Comparison of ENCODE assay signal across 8 cellular contexts in the genomic region with DNA sequence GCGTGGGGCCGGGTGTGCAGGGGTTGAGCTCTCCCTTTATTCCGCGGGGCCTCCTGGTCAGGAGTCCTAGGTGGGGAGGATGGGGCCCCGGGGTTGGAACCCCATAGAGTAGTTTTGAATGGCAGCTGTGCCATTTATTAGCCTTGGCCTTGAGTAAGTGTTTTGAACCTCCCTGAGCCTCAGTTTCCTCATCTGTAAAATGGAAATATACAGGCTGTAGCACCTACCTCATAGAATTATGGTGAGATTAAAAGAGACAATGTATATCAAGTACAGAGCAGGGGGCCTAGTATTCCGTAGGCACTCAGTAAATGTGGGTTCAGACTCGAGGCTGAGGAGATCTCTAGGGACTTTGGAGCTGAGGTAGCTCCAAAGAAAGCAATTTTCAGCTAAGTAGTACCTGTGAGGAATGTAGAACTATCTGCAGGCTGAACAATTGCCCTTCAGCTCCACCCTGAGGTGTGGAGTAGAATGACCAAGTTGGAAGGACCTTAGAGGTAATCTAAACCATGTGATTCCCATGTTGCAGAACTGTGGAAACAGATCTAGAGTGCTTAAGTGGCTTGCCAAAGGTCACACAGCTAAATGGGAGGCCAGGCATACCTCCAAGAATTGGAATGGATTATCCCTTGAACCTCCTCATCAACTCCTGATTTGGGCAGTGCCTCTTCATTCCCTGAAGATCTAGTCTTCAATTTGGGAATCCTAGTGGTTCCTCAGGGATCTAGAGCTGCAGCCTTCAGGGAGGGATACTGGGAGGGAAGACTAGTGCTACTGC. TPM values are rescaled to one million over a fixed set of nuclear protein-coding genes. Genes with fewer than 3 reads are reported as not detected.
A peak's percentile ranks its signal among the peaks of the same experiment; 100 is the strongest.
DNase-seq lines count a peak whose midpoint lies in the region; ATAC-seq and TF ChIP-seq lines count a peak whose summit lies in the region.

No MANE protein-coding gene starts in this region.

- H3K9me3 ChIP-seq in H9 (ENCODE audit: control insufficient read depth, low read depth, low read length): no peaks in the 10 kb centered on the region
- H3K9me3 ChIP-seq in SK-N-SH: no peaks in the 10 kb centered on the region
- H3K9me3 ChIP-seq in left lung: no peaks in the 10 kb centered on the region
- H3K9me3 ChIP-seq in subcutaneous abdominal adipose tissue (ENCODE audit: control insufficient read depth in 5 of 5, low read length in 5 of 5): no peaks in the 10 kb centered on the region

- H4K20me1 ChIP-seq in H9 (ENCODE audit: control insufficient read depth, insufficient read depth, insufficient read length) (no peaks in the 10 kb centered on the region), SK-N-SH (ENCODE audit: insufficient read depth) (no peaks in the 10 kb centered on the region)

- no peak overlapping the region for H3K56ac ChIP-seq in H9 (ENCODE audit: insufficient read length, low read depth, low read length)

- no peaks in the 10 kb centered on the region for H3K27me3 ChIP-seq in H9 (ENCODE audit: insufficient read depth, low read length)
- H3K27me3 ChIP-seq in SK-N-SH (ENCODE audit: insufficient read depth): no peaks in the 10 kb centered on the region
- no peaks in the 10 kb centered on the region for H3K27me3 ChIP-seq in left lung
- H3K27me3 ChIP-seq in subcutaneous abdominal adipose tissue (ENCODE audit: control insufficient read depth in 5 of 5, insufficient read depth in 4 of 5, low read length in 5 of 5): no peaks in the 10 kb centered on the region

- H2BK12ac ChIP-seq in H9 (ENCODE audit: insufficient read length, low read depth, low read length): no peak overlapping the region

- H3K36me3 Mint-ChIP-seq in H9 (ENCODE audit: insufficient read depth in 1 of 3, low read depth in 3 of 3): peaks cover 0 to 5% (median 0%) of the 10 kb centered on the region in 3 experiments; a peak in 2 of 7 replicates
- H3K36me3 Mint-ChIP-seq in central memory CD8-positive, alpha-beta T cell (ENCODE audit: insufficient read depth): peaks cover 1% of the 10 kb centered on the region

- no peak overlapping the region for H2BK120ac ChIP-seq in H9 (ENCODE audit: low read depth, low read length, poor library complexity, severe bottlenecking)

- CTCF ChIA-PET in SK-N-SH (lab: Yijun Ruan, JAX): interaction anchor here (0.6 to 3.7 kb wide), 17 partner anchors 8 to 264 kb away, joined by 3 to 34 read pairs (median 5); a partner anchor contains a TSS

- H3K4me3 ChIP-seq in SK-N-SH (ENCODE audit: low read depth in 2 of 2, low read length in 1 of 2) (peak overlapping the region; percentile 70 to 83), left lung (peak overlapping the region; percentile 66 to 76), subcutaneous abdominal adipose tissue (ENCODE audit: low read depth in 1 of 5, low read length in 5 of 5) (peak overlapping the region; percentile 23 to 92 (median 86))

- POLR2A ChIA-PET in SK-N-SH (lab: Yijun Ruan, JAX): interaction anchor here (1.2 kb wide), 1 partner anchor 32 kb away, joined by 5 read pairs; no protein-coding TSS in a partner anchor

- H3K4me3 Mint-ChIP-seq in H9: peak overlapping the region; percentile 86 to 98
- peak overlapping the region; percentile 99 for H3K4me3 Mint-ChIP-seq in central memory CD8-positive, alpha-beta T cell

- H2AFZ ChIP-seq in H9 (ENCODE audit: low read length): no peak overlapping the region
- peak overlapping the region; percentile 97 for H2AFZ ChIP-seq in SK-N-SH (ENCODE audit: low read depth)

- H3K23ac ChIP-seq in H9 (ENCODE audit: insufficient read length, low read depth, low read length): no peak overlapping the region

- H3K4me1 Mint-ChIP-seq in H9: peaks cover 14 to 17% of the 10 kb centered on the region in 2 experiments
- H3K4me1 Mint-ChIP-seq in central memory CD8-positive, alpha-beta T cell: peaks cover 24% of the 10 kb centered on the region

- WGBS in H9 (ENCODE audit: extremely low coverage, insufficient read length, low lambda C conversion rate): no CpG with 5 or more reads among the region's 7 CpGs
- WGBS in SK-N-SH (ENCODE audit: low lambda C conversion rate): 9% methylated on average over 5 of the region's 7 CpGs

- peak; percentile 87 for ATAC-seq in central memory CD8-positive, alpha-beta T cell (replicated peaks; ENCODE audit: extremely low read depth, poor library complexity, severe bottlenecking)
- peak; percentile 86 for ATAC-seq in left lung

- no peak overlapping the region for H4K8ac ChIP-seq in H9 (replicated peaks; ENCODE audit: insufficient read length, low read depth, low read length)

- no peak overlapping the region for H2BK20ac ChIP-seq in H9 (ENCODE audit: low read depth, low read length, poor library complexity, severe bottlenecking)

- H3K9me2 ChIP-seq in SK-N-SH: no peaks in the 10 kb centered on the region

- no peak overlapping the region for H3K18ac ChIP-seq in H9 (ENCODE audit: insufficient read length, low read depth, low read length)

- TF ChIP-seq RAD21 in SK-N-SH (IDR thresholded peaks at IDR 0.05; ENCODE audit: low read length): peak; percentile 69

- TF ChIP-seq CTCF in H9 (conservative IDR thresholded peaks at IDR 0.05): peak; percentile 57
- TF ChIP-seq CTCF in SK-N-SH (IDR thresholded peaks at IDR 0.05): peak; percentile 53
- TF ChIP-seq CTCF in left lung (IDR thresholded peaks at IDR 0.05): peak; percentile 29 to 46

- H4K91ac ChIP-seq in H9 (ENCODE audit: insufficient read length, low read depth, low read length): no peak overlapping the region

- H3F3A ChIP-seq in SK-N-SH (replicated peaks; ENCODE audit: insufficient read depth): peaks cover 9% of the 10 kb centered on the region

- peak; percentile 21 for DNase-seq in NCI-H2171 treated with DMSO at 0.1 percent for 48 hours (lab: John Stamatoyannopoulos, UW)
- DNase-seq in NCI-H2171 (lab: John Stamatoyannopoulos, UW): no peak
- peak; percentile 51 for DNase-seq in H9
- peak; percentile 49 for DNase-seq in LHCN-M2 (ENCODE audit: low read depth)
- DNase-seq in SK-N-SH: peak; percentile 68
- peak in 1 of 2 donors; percentile 29 for DNase-seq in central memory CD8-positive, alpha-beta T cell (ENCODE audit: low spot score in 2 of 2)
- DNase-seq in left lung: peak in 1 of 2 donors; percentile 44

- H3K27ac ChIP-seq in H9 (ENCODE audit: insufficient read length, low read depth, low read length): no peak overlapping the region
- H3K27ac ChIP-seq in SK-N-SH (ENCODE audit: low read depth in 2 of 2, low read length in 1 of 2): peak overlapping the region in 1 of 2 experiments; percentile 24; a peak in 1 of 4 replicates
- peak overlapping the region; percentile 58 to 79 for H3K27ac ChIP-seq in left lung
- H3K27ac ChIP-seq in subcutaneous abdominal adipose tissue (ENCODE audit: low read depth, low read length): no peak overlapping the region

- no peaks in the 10 kb centered on the region for H3K9me3 Mint-ChIP-seq in H9
- H3K9me3 Mint-ChIP-seq in central memory CD8-positive, alpha-beta T cell: no peaks in the 10 kb centered on the region

- H3K79me1 ChIP-seq in H9 (ENCODE audit: insufficient read depth, low read depth, low read length, poor library complexity, severe bottlenecking): no peaks in the 10 kb centered on the region

- no peak overlapping the region for H2BK5ac ChIP-seq in H9 (ENCODE audit: insufficient read length, low read length)

- no peak for TF ChIP-seq EP300 in SK-N-SH (IDR thresholded peaks at IDR 0.05; ENCODE audit: borderline replicate concordance in 1 of 2, low read depth in 1 of 2, low read length in 1 of 2)

- H3K14ac ChIP-seq in H9 (ENCODE audit: insufficient read depth, low read length): no peak overlapping the region

- intact Hi-C loops in left lung (cut with DNase I): no loop called here

- H2AK5ac ChIP-seq in H9 (ENCODE audit: insufficient read length, low read length): no peak overlapping the region

- no peak overlapping the region for H3T11ph ChIP-seq in H9 (ENCODE audit: low read length)

- peak overlapping the region in 2 of 3 experiments; percentile 19 to 64; a peak in 2 of 7 replicates for H3K27ac Mint-ChIP-seq in H9
- H3K27ac Mint-ChIP-seq in central memory CD8-positive, alpha-beta T cell (ENCODE audit: low read depth): peak overlapping the region; percentile 46

- no peaks in the 10 kb centered on the region for H3K27me3 Mint-ChIP-seq in H9 (ENCODE audit: low read depth)
- no peaks in the 10 kb centered on the region for H3K27me3 Mint-ChIP-seq in central memory CD8-positive, alpha-beta T cell

- no peak overlapping the region for H3K9ac ChIP-seq in H9 (ENCODE audit: extremely low read depth, insufficient read length, low read length)
- peak overlapping the region; percentile 72 for H3K9ac ChIP-seq in SK-N-SH
- peak overlapping the region in 4 of 5 donors; percentile 74 to 93 (median 78) for H3K9ac ChIP-seq in subcutaneous abdominal adipose tissue (ENCODE audit: low read length in 5 of 5)

- H3K36me3 ChIP-seq in SK-N-SH (replicated peaks in 1 of 2; ENCODE audit: control insufficient read depth in 1 of 2, insufficient read depth in 2 of 2, low read length in 1 of 2) (no peaks in the 10 kb centered on the region), left lung (no peaks in the 10 kb centered on the region), subcutaneous abdominal adipose tissue (ENCODE audit: control insufficient read depth in 5 of 5, insufficient read depth in 5 of 5, low read length in 5 of 5) (peaks cover 0 to 4% (median 0%) of the 10 kb centered on the region in 5 donors)

- H3K4me1 ChIP-seq in H9 (ENCODE audit: insufficient read depth, low read length) (no peaks in the 10 kb centered on the region), SK-N-SH (ENCODE audit: control insufficient read depth in 1 of 2, insufficient read depth in 2 of 2, low read depth in 1 of 2, low read length in 1 of 2) (peaks cover 3 to 8% of the 10 kb centered on the region in 2 experiments; a peak in 3 of 4 replicates), left lung (peaks cover 0 to 9% of the 10 kb centered on the region in 2 donors), subcutaneous abdominal adipose tissue (ENCODE audit: control insufficient read depth in 5 of 5, insufficient read depth in 5 of 5, low read length in 5 of 5) (peaks cover 3 to 18% (median 15%) of the 10 kb centered on the region in 5 donors)

- H3K4me2 ChIP-seq in H9 (ENCODE audit: insufficient read depth, insufficient read length, low read length) (peak overlapping the region; percentile 76), SK-N-SH (peak overlapping the region; percentile 98)

- peaks cover 9% of the 10 kb centered on the region for H3K23me2 ChIP-seq in H9 (ENCODE audit: insufficient read length, low read depth, low read length, poor library complexity, severe bottlenecking)

- no peak overlapping the region for H4K5ac ChIP-seq in H9 (ENCODE audit: insufficient read length, low read depth, low read length)

- H2BK15ac ChIP-seq in H9 (ENCODE audit: low read depth, low read length): no peak overlapping the region

- H3K79me2 ChIP-seq in H9 (ENCODE audit: insufficient read depth, low read length) (0 out of 2 replicates have a peak, but pooled peaks cover 2% of the 10 kb centered on the region), SK-N-SH (ENCODE audit: insufficient read depth) (no peaks in the 10 kb centered on the region)

- no peak overlapping the region for H3K4ac ChIP-seq in H9 (ENCODE audit: low read depth, low read length)

RNA-seq across cellular contexts. Expression of a gene that starts 0.7 kb away (rescaled TPM):
- total RNA-seq in H9 (2021) (36.1 and 37.4 TPM in 2 replicates), LHCN-M2 (2014; rRNA removed) (13.7 and 18.5 TPM in 2 replicates), left lung (10 to 100 TPM; 19.5 to 26.5 TPM)
- 16.0 TPM for polyA plus RNA-seq in LHCN-M2 (2012)
- 41.3 and 44.1 TPM in 2 replicates for polyA plus RNA-seq in SK-N-SH (2012; rRNA removed)
- polyA plus RNA-seq in SK-N-SH (2012; cell fraction: cytosol; rRNA removed): 23.0 and 29.7 TPM in 2 replicates
- polyA plus RNA-seq in SK-N-SH (2012; cell fraction: nucleus; rRNA removed): 112 and 127 TPM in 2 replicates

RNA-seq across cellular contexts. Expression of a gene that starts 11.7 kb away (rescaled TPM):
- 105 and 106 TPM in 2 replicates for total RNA-seq in H9 (2021)
- total RNA-seq in LHCN-M2 (2014; rRNA removed): 121 and 126 TPM in 2 replicates
- polyA plus RNA-seq in LHCN-M2 (2012): 35.4 TPM
- polyA plus RNA-seq in SK-N-SH (2012; rRNA removed): 56.4 and 75.6 TPM in 2 replicates
- 37.1 and 49.1 TPM in 2 replicates for polyA plus RNA-seq in SK-N-SH (2012; cell fraction: cytosol; rRNA removed)
- polyA plus RNA-seq in SK-N-SH (2012; cell fraction: nucleus; rRNA removed): 137 and 139 TPM in 2 replicates
- 10 to 100 TPM; 59.9 to 66.8 TPM for total RNA-seq in left lung

RNA-seq across cellular contexts. Expression of a gene that starts 31.7 kb away (rescaled TPM):
- 24.9 and 26.4 TPM in 2 replicates for total RNA-seq in H9 (2021)
- total RNA-seq in LHCN-M2 (2014; rRNA removed): 36.5 and 38.3 TPM in 2 replicates
- polyA plus RNA-seq in LHCN-M2 (2012): 84.8 TPM
- polyA plus RNA-seq in SK-N-SH (2012; rRNA removed): 61.0 and 73.7 TPM in 2 replicates
- 38.0 and 64.2 TPM in 2 replicates for polyA plus RNA-seq in SK-N-SH (2012; cell fraction: cytosol; rRNA removed)
- polyA plus RNA-seq in SK-N-SH (2012; cell fraction: nucleus; rRNA removed): 27.9 and 34.4 TPM in 2 replicates
- total RNA-seq in left lung: 100 to 1,000 TPM in 1 of 2 donors, 10 to 100 TPM in 1; 57.1 to 109 TPM

RNA-seq across cellular contexts. Expression of a gene that starts 46.4 kb away (rescaled TPM):
- total RNA-seq in H9 (2021): 15.2 and 15.6 TPM in 2 replicates
- 23.3 and 25.0 TPM in 2 replicates for total RNA-seq in LHCN-M2 (2014; rRNA removed)
- 23.7 TPM for polyA plus RNA-seq in LHCN-M2 (2012)
- polyA plus RNA-seq in SK-N-SH (2012; rRNA removed): 21.8 and 29.5 TPM in 2 replicates
- 21.3 and 29.7 TPM in 2 replicates for polyA plus RNA-seq in SK-N-SH (2012; cell fraction: cytosol; rRNA removed)
- polyA plus RNA-seq in SK-N-SH (2012; cell fraction: nucleus; rRNA removed): 32.6 and 41.8 TPM in 2 replicates
- 10 to 100 TPM; 50.9 to 52.9 TPM for total RNA-seq in left lung

Comparison
In these comparisons a context has a peak if more than half of its experiments do, and no peak if none do; other contexts are left out.
1. H3K27ac ChIP-seq: peak in left lung (2 of 2); none in H9 (single experiment) and subcutaneous abdominal adipose tissue (single experiment).
2. Peak in every context shown above with its lines, with median percentiles within 50 percentile points of each other: CTCF ChIP-seq and H3K4me3 ChIP-seq.